ENCODE assay signal across 19 cellular contexts in the genomic region with DNA sequence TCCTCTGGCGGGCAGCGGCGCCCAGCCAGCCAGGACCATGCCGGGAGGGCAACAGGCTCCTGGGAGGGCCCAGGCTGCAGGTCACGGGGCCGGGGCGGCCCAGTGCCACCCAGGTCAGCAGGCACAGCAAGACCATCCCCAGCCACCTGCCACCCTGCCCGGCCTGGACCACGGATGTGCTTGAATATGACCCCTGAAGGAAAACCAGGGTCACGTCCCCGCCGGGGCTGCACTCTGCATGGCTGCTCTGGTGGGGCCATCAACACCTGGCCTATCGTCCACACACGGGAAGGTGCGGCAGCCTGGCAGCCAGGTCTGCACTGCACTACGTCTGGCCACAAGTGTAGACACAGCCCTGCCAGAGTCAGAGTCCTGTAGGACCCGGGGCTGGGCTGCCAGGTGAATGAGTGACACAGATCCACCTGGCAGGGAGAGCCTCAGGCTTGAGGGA. TPM values are rescaled to one million over a fixed set of nuclear protein-coding genes. Genes with fewer than 3 reads are reported as not detected.
DNase-seq lines count a peak whose midpoint lies in the region; ATAC-seq and TF ChIP-seq lines count a peak whose summit lies in the region.
"Had no signal": no experiment of that assay in that cellular context is flagged by ENCODE, and none has a peak within 500 bp of the region (broad histone marks: within the 10 kb centered on the region; RNA-seq: fewer than 3 reads in every experiment).

No MANE protein-coding gene starts in this region.

- in situ Hi-C loops in brain microvascular endothelial cell (cut with HindIII; ENCODE audit: low pct_ligation_motif_present, low sequenced_read_pairs), result no loop called here

- H3K9me3 Mint-ChIP-seq in activated T-cell treated with anti-CD3 and anti-CD28 coated beads, Interleukin-2, amount 50 U/mL, for 24 hours, result peaks cover 2% of the 10 kb centered on the region
- H3K9me3 Mint-ChIP-seq in mesothelial cell of epicardium, result peaks cover 4% of the 10 kb centered on the region
- H3K9me3 Mint-ChIP-seq: CD4-positive, CD25-positive, alpha-beta regulatory T cell; neural crest cell had no signal

- CTCF ChIA-PET in GM10248 (lab: Yijun Ruan, JAX), result no interaction called here

- no peak overlapping the region for H3K4me3 Mint-ChIP-seq in activated T-cell treated with anti-CD3 and anti-CD28 coated beads, Interleukin-2, amount 50 U/mL, for 24 hours
- H3K4me3 Mint-ChIP-seq in mesothelial cell of epicardium, result no peak overlapping the region
- H3K4me3 Mint-ChIP-seq: activated T-helper 1 cell treated with anti-CD3 and anti-CD28 coated beads, Interleukin-12 subunit alpha, Interleukin-12 subunit beta, Interleukin-2, Interleukin-4 antibody, amounts not matched to agents 30 ng/mL and 10 ng/mL and 1 ng/mL, durations not matched to agents 14 hours and 24 hours and 36 hours; CD4-positive, CD25-positive, alpha-beta regulatory T cell; neural crest cell had no signal

- no peak overlapping the region for H3K27ac Mint-ChIP-seq in activated T-cell treated with anti-CD3 and anti-CD28 coated beads, Interleukin-2, amount 50 U/mL, for 24 hours
- no peak overlapping the region for H3K27ac Mint-ChIP-seq in mesothelial cell of epicardium
- H3K27ac Mint-ChIP-seq: activated T-helper 1 cell treated with anti-CD3 and anti-CD28 coated beads, Interleukin-12 subunit alpha, Interleukin-12 subunit beta, Interleukin-2, Interleukin-4 antibody, amounts not matched to agents 30 ng/mL and 10 ng/mL and 1 ng/mL, durations not matched to agents 14 hours and 24 hours and 36 hours; CD4-positive, CD25-positive, alpha-beta regulatory T cell had no signal

- peaks cover 2% of the 10 kb centered on the region for H3K27me3 Mint-ChIP-seq in activated T-cell treated with anti-CD3 and anti-CD28 coated beads, Interleukin-2, amount 50 U/mL, for 24 hours
- no peaks in the 10 kb centered on the region for H3K27me3 Mint-ChIP-seq in mesothelial cell of epicardium (ENCODE audit: low read depth)

- H3K27me3 ChIP-seq in brain microvascular endothelial cell (replicated peaks), result no peaks in the 10 kb centered on the region
- H3K27me3 ChIP-seq: tibial nerve had no signal

- H3K4me3 ChIP-seq in brain microvascular endothelial cell (ENCODE audit: low read depth, low read length), result no peak overlapping the region
- H3K4me3 ChIP-seq: skin epidermis, tibial nerve had no signal

- POLR2A ChIA-PET in GM10248 (lab: Yijun Ruan, JAX), result no interaction called here

- TF ChIP-seq CTCF in mesothelial cell of epicardium (IDR thresholded peaks at IDR 0.05; ENCODE audit: unreplicated experiment), result no peak
- no peak for TF ChIP-seq CTCF in brain microvascular endothelial cell (IDR thresholded peaks at IDR 0.05; ENCODE audit: low read depth, low read length, missing control alignments)
- no peak for TF ChIP-seq CTCF in GM10248 (IDR thresholded peaks at IDR 0.05; ENCODE audit: control extremely low read depth, extremely low read depth, low read depth, missing control alignments)

- H3K36me3 ChIP-seq in brain microvascular endothelial cell (replicated peaks), result no peaks in the 10 kb centered on the region
- H3K36me3 ChIP-seq: tibial nerve had no signal

- peaks cover 7% of the 10 kb centered on the region for H3K4me1 Mint-ChIP-seq in activated T-cell treated with anti-CD3 and anti-CD28 coated beads, Interleukin-2, amount 50 U/mL, for 24 hours (ENCODE audit: low read depth)
- peaks cover 20% of the 10 kb centered on the region for H3K4me1 Mint-ChIP-seq in mesothelial cell of epicardium

- peak; percentile 28 for ATAC-seq in stimulated activated naive CD8-positive, alpha-beta T cell treated with anti-CD3 and anti-CD28 coated beads, Interleukin-15, Interleukin-2, amounts not matched to agents 100 U/mL and 50 U/mL, for 24 hours

- peak; percentile 22 for DNase-seq in activated T-cell treated with anti-CD3 and anti-CD28 coated beads, Interleukin-2, amount 50 U/mL, for 24 hours
- DNase-seq in activated T-cell treated with anti-CD3 and anti-CD28 coated beads, Interleukin-2, amount 50 U/mL, for 48 hours, result no peak
- DNase-seq in activated CD8-positive, alpha-beta memory T cell treated with anti-CD3 and anti-CD28 coated beads, Interleukin-2, amount 50 U/mL, for 48 hours, result peak; percentile 36
- DNase-seq in mesothelial cell of epicardium (ENCODE audit: low spot score in 2 of 2, unreplicated experiment in 2 of 2) (peak; percentile 19 to 35), NCI-H69 (lab: John Stamatoyannopoulos, UW) (no peak), brain microvascular endothelial cell (no peak), GM10248 (ENCODE audit: extremely low spot score) (no peak)
- DNase-seq in stimulated activated naive CD8-positive, alpha-beta T cell treated with anti-CD3 and anti-CD28 coated beads, Interleukin-15, Interleukin-2, amounts not matched to agents 100 U/mL and 50 U/mL, for 24 hours, result no peak
- DNase-seq: activated CD4-positive, alpha-beta T cell treated with anti-CD3 and anti-CD28 coated beads for 48 hours; CD4-positive, CD25-positive, alpha-beta regulatory T cell; DMS53; mesenchymal stem cell; NCI-H187; NCI-H446 had no signal

- H3K36me3 Mint-ChIP-seq in activated T-cell treated with anti-CD3 and anti-CD28 coated beads, Interleukin-2, amount 50 U/mL, for 24 hours (ENCODE audit: low read depth), result no peaks in the 10 kb centered on the region
- peaks cover 5% of the 10 kb centered on the region for H3K36me3 Mint-ChIP-seq in mesothelial cell of epicardium
- H3K36me3 Mint-ChIP-seq: CD4-positive, CD25-positive, alpha-beta regulatory T cell had no signal

- no peak overlapping the region for H3K27ac ChIP-seq in brain microvascular endothelial cell
- H3K27ac ChIP-seq: skin epidermis, tibial nerve had no signal

RNA-seq across cellular contexts. Expression of gene WNT9A, which starts 6.9 kb away (rescaled TPM):
- total RNA-seq in mesothelial cell of epicardium, result 3.9 to 4.5 TPM (median 4.3 TPM) in 3 replicates
- total RNA-seq: activated T-helper 1 cell treated with anti-CD3 and anti-CD28 coated beads, Interleukin-12 subunit alpha, Interleukin-12 subunit beta, Interleukin-2, Interleukin-4 antibody, amounts not matched to agents 30 ng/mL and 10 ng/mL and 1 ng/mL, durations not matched to agents 14 hours and 24 hours and 36 hours; SK-MEL-5 had no signal

Comparison
In these comparisons a context has a peak if more than half of its experiments do, and no peak if none do; other contexts are left out.
1. DNase-seq: peak in activated T-cell treated with anti-CD3 and anti-CD28 coated beads, Interleukin-2, amount 50 U/mL, for 24 hours (single experiment), activated CD8-positive, alpha-beta memory T cell treated with anti-CD3 and anti-CD28 coated beads, Interleukin-2, amount 50 U/mL, for 48 hours (single experiment) and mesothelial cell of epicardium (2 of 2); none in activated T-cell treated with anti-CD3 and anti-CD28 coated beads, Interleukin-2, amount 50 U/mL, for 48 hours (0 of 2), stimulated activated naive CD8-positive, alpha-beta T cell treated with anti-CD3 and anti-CD28 coated beads, Interleukin-15, Interleukin-2, amounts not matched to agents 100 U/mL and 50 U/mL, for 24 hours (single experiment), NCI-H69 (single experiment), brain microvascular endothelial cell (single experiment) and GM10248 (single experiment).